In the genomic region with DNA sequence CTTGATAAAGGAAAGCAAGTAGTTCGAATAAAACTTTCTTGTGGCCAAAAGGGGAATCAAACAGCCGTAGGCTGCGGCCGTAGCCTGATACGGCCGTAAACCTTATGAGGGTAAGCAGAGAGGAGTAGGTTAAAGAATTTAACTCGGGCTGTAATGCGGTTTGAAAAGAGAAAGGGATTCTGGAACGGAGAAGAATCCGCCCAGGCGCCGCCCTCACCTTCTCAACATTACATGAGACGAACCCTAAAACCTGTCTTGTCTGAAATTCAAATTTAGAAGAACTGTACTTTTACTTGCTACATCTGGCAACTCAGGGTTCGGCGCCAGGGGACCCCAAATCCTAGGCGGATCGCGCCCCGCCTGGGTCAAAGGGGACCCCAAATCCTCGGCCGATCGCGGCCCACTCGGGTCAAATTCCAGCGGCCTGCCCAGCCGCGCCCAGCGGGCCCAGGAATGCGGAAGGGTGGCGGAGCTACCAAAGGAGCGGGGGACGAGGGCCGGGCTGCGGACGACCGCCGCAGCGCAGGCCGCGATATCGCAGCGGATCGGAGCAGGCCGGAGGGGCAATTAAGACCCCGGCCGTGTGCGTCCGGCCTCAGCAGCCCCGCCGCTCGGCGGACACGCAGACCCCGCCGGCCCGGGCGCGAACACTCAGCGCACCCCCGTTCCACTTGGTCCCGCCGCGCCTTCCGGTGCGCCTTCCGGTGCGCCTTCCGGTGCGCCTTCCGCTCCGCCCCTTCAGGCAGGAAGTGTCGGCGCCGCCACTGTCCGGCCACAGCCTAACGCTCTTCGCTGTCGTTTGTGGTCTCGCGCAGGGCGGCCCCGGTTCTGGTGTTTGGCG, we compare ENCODE assay signal across 8 cellular contexts. TPM values are rescaled to one million over a fixed set of nuclear protein-coding genes. Genes with fewer than 3 reads are reported as not detected.
DNase-seq lines count a peak whose midpoint lies in the region; ATAC-seq, FAIRE-seq and TF ChIP-seq lines count a peak whose summit lies in the region.

Gene MYL12B, plus strand, starts transcription at position 741 of the 841 bp plus-strand sequence. CDS start 10,766 bp downstream, outside the sequence.

- DNase-seq in NCI-H82 (lab: John Stamatoyannopoulos, UW) (peak; percentile 85), NCI-H82 treated with DMSO at 0.1 percent for 48 hours (lab: John Stamatoyannopoulos, UW; ENCODE audit: unreplicated experiment) (no peak), NCI-H1930 (lab: John Stamatoyannopoulos, UW) (peak; percentile 43 to 53), bronchial epithelial cell (ENCODE audit: low read depth) (peak; percentile 66), iris pigment epithelial cell (ENCODE audit: low read depth) (peak; percentile 81)
- DNase-seq in stimulated activated CD4-positive, alpha-beta T cell treated with anti-CD3 and anti-CD28 coated beads, Interleukin-12 subunit alpha, Interleukin-12 subunit beta, amount 100 ng/mL, for 4 hours, result peak; percentile 68

- no peak for FAIRE-seq in bronchial epithelial cell (lab: Jason Lieb, UNC)

- no peaks in the 10 kb centered on the region for H3K27me3 ChIP-seq in bronchial epithelial cell (ENCODE audit: control insufficient read depth, insufficient read depth, low read length)

- ATAC-seq in HG02884 (IDR thresholded peaks at IDR 0.05; ENCODE audit: unreplicated experiment), result peak; percentile 80

- H3K36me3 ChIP-seq in bronchial epithelial cell (ENCODE audit: control insufficient read depth, insufficient read depth, low read length), result peaks cover 4% of the 10 kb centered on the region

- TF ChIP-seq CTCF in WI38 (IDR thresholded peaks at IDR 0.05; ENCODE audit: low read depth, low read length) (no peak), bronchial epithelial cell (IDR thresholded peaks at IDR 0.05; ENCODE audit: insufficient read depth, low read length, severe bottlenecking) (no peak)

- H3K4me3 ChIP-seq in WI38 (ENCODE audit: low read depth, low read length) (peak within 1 kb of the TSS; percentile 96), bronchial epithelial cell (ENCODE audit: low read depth, low read length) (peak within 1 kb of the TSS; percentile 56)

RNA-seq across cellular contexts. Expression of gene MYL12B, which starts in this region (rescaled TPM):
- 610 and 649 TPM in 2 replicates for total RNA-seq in bronchial epithelial cell
